24 cellular contexts compared by ENCODE assay signal in the genomic region with DNA sequence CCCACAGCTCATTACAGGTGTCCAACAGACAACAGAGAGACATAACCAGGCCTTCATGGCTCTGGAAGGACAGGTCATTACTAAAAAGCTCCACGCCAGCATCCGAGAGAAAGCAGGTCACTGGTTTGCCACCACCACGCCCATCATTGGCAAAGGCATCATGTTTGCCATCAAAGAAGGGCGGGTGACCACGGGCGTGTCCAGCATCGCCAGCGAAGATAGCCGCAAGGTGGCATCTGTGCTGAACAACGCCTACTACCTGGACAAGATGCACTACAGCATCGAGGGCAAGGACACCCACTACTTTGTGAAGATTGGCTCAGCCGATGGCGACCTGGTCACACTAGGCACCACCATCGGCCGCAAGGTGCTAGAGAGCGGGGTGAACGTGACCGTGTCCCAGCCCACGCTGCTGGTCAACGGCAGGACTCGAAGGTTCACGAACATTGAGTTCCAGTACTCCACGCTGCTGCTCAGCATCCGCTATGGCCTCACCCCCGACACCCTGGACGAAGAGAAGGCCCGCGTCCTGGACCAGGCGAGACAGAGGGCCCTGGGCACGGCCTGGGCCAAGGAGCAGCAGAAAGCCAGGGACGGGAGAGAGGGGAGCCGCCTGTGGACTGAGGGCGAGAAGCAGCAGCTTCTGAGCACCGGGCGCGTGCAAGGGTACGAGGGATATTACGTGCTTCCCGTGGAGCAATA.
"Had no signal": no experiment of that assay in that cellular context is flagged by ENCODE, and none has a peak within 500 bp of the region (broad histone marks: within the 10 kb centered on the region; RNA-seq: fewer than 3 reads in every experiment).

No MANE protein-coding gene starts in this region.

- H3K4me3 Mint-ChIP-seq: immature natural killer cell; naive thymus-derived CD8-positive, alpha-beta T cell; nephron progenitor cell had no signal

- H3K4me1 ChIP-seq: right lobe of liver, stomach, thyroid gland, upper lobe of left lung had no signal

- H3K9me3 ChIP-seq: ovary, right lobe of liver, stomach, thyroid gland, upper lobe of left lung had no signal

- ATAC-seq: left lobe of liver; naive thymus-derived CD8-positive, alpha-beta T cell had no signal

- H3K4me3 ChIP-seq: dorsolateral prefrontal cortex, ovary, right lobe of liver, stomach, thyroid gland, upper lobe of left lung had no signal

- H3K9me3 Mint-ChIP-seq: immature natural killer cell; naive thymus-derived CD8-positive, alpha-beta T cell had no signal

- H3K36me3 Mint-ChIP-seq: immature natural killer cell; naive thymus-derived CD8-positive, alpha-beta T cell had no signal

- H3K27ac ChIP-seq: dorsolateral prefrontal cortex, ovary, right lobe of liver, stomach, thyroid gland, upper lobe of left lung had no signal

- DNase-seq: caudate nucleus; cerebellar nuclear complex; dorsolateral prefrontal cortex; effector CD4-positive, alpha-beta T cell; hypothalamus; immature natural killer cell; mesenchymal stem cell; midbrain; naive thymus-derived CD8-positive, alpha-beta T cell; nephron progenitor cell; occipital lobe; ovary; posterior cingulate gyrus; retina; right lobe of liver; small intestine; stimulated activated CD4-positive, alpha-beta T cell treated with anti-CD3 and anti-CD28 coated beads, Interleukin-15, amount 100 ng/mL, for 24 hours; stimulated activated CD4-positive, alpha-beta T cell treated with anti-CD3 and anti-CD28 coated beads, Interleukin-4, amount 100 ng/mL, for 1 hour; stimulated activated CD8-positive, alpha-beta memory T cell treated with anti-CD3 and anti-CD28 coated beads, Interleukin-4, amount 100 ng/mL, for 48 hours; stimulated activated naive CD4-positive, alpha-beta T cell treated with Interleukin-2 at 50 U/mL for 16 hours; stomach; thyroid gland had no signal

- H3K27me3 ChIP-seq: dorsolateral prefrontal cortex, ovary, right lobe of liver, stomach, thyroid gland, upper lobe of left lung had no signal

- H3K27ac Mint-ChIP-seq: immature natural killer cell; naive thymus-derived CD8-positive, alpha-beta T cell had no signal

- H3K36me3 ChIP-seq: ovary, right lobe of liver, stomach, thyroid gland, upper lobe of left lung had no signal

- H3K4me1 Mint-ChIP-seq: immature natural killer cell; naive thymus-derived CD8-positive, alpha-beta T cell had no signal
